In the genomic region with DNA sequence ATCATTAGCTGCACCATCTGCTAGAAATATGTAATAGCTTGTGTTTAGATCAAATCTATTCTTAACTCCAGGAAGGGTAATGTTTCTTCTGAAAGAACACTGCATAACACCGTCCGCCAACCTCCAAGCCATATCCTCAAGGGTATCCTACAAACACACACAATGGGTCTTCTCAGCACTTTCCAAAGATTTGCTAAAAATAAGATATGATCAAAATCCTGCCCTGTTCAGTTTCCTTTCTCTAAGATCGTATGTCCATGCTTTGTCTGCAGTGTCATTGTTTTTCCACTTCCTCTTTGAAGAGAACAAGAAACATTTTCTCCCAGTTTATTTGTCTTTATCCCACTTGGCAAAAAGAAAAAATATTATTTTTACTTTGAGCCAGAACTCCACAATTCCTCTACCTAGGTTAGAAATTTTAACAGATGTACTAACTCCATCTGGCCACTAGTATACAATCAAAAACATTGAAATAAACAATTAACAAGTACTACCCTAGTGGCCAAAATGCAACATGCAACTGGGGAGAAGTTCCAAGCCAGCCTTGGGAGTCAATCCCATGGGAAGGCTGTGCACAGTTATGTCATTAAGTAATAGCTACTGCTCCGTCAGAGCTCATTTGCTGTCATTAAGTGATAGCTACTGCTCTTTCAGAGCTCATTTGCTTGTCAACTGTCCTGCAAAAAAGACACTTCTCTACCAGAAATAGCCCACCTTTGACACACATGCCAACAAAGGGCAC, we compare ENCODE assay signal across 8 cellular contexts. TPM values are rescaled to one million over a fixed set of nuclear protein-coding genes. Genes with fewer than 3 reads are reported as not detected.
DNase-seq lines count a peak whose midpoint lies in the region; ATAC-seq and TF ChIP-seq lines count a peak whose summit lies in the region.

No MANE protein-coding gene starts in this region.

- H3K4me3 ChIP-seq in RWPE2 (ENCODE audit: severe bottlenecking) = no peak overlapping the region
- H3K4me3 ChIP-seq in cardiac muscle cell = no peak overlapping the region

- H3K9me3 ChIP-seq in RWPE2 (ENCODE audit: severe bottlenecking) = no peaks in the 10 kb centered on the region
- H3K9me3 ChIP-seq in cardiac muscle cell (ENCODE audit: low read depth) = no peaks in the 10 kb centered on the region

- H3K36me3 ChIP-seq in RWPE2 (ENCODE audit: low read depth) (no peaks in the 10 kb centered on the region), cardiac muscle cell (no peaks in the 10 kb centered on the region)

- peak; percentile 36; the same call in 1 of the 3 replicates for ATAC-seq in RWPE2 (ENCODE audit: low read depth)

- H3K4me1 ChIP-seq in RWPE2 (ENCODE audit: insufficient read depth, poor library complexity, severe bottlenecking) (no peaks in the 10 kb centered on the region), cardiac muscle cell (ENCODE audit: low read depth) (peaks cover 6% of the 10 kb centered on the region)

- intact Hi-C loops in head of caudate nucleus (cut with DNase I) (no loop called here), posterior cingulate gyrus (cut with DNase I) (no loop called here)

- DNase-seq in COLO829 (ENCODE audit: low spot score) = peak; percentile 39
- peak; percentile 49 for DNase-seq in HCEC 1CT
- no peak for DNase-seq in RWPE2 (ENCODE audit: low spot score)
- DNase-seq in cardiac muscle cell (ENCODE audit: low read depth in 1 of 2, low spot score in 1 of 2) = peak; percentile 9 to 61
- no peak for DNase-seq in NCI-H2196 (lab: John Stamatoyannopoulos, UW; ENCODE audit: unreplicated experiment)
- no peak for DNase-seq in head of caudate nucleus
- no peak for DNase-seq in posterior cingulate gyrus
- DNase-seq in OCI-M2 (lab: John Stamatoyannopoulos, UW; ENCODE audit: unreplicated experiment) = no peak

- H3K27me3 ChIP-seq in RWPE2 (ENCODE audit: insufficient read depth, poor library complexity, severe bottlenecking) = no peaks in the 10 kb centered on the region
- no peaks in the 10 kb centered on the region for H3K27me3 ChIP-seq in cardiac muscle cell

- H3K27ac ChIP-seq in RWPE2 (ENCODE audit: poor library complexity, severe bottlenecking) (no peak overlapping the region), cardiac muscle cell (no peak overlapping the region)

- peak; percentile 22 for TF ChIP-seq CTCF in RWPE2 (IDR thresholded peaks at IDR 0.05; ENCODE audit: poor library complexity, severe bottlenecking)
- peak; percentile 55 for TF ChIP-seq CTCF in cardiac muscle cell (IDR thresholded peaks at IDR 0.05; ENCODE audit: low read depth, low read length)

RNA-seq across cellular contexts. Expression of a gene that starts 37.8 kb away (rescaled TPM):
- total RNA-seq in cardiac muscle cell = 5.5 and 5.6 TPM in 2 replicates
- 1.2 and 3.7 TPM in 2 replicates for polyA plus RNA-seq in cardiac muscle cell

Comparison
In these comparisons a context has a peak if more than half of its experiments do, and no peak if none do; other contexts are left out.
1. DNase-seq: peak in COLO829 (single experiment), HCEC 1CT (single experiment) and cardiac muscle cell (2 of 2); none in RWPE2 (single experiment), NCI-H2196 (single experiment), head of caudate nucleus (0 of 42), posterior cingulate gyrus (0 of 10) and OCI-M2 (single experiment).